In the genomic region with DNA sequence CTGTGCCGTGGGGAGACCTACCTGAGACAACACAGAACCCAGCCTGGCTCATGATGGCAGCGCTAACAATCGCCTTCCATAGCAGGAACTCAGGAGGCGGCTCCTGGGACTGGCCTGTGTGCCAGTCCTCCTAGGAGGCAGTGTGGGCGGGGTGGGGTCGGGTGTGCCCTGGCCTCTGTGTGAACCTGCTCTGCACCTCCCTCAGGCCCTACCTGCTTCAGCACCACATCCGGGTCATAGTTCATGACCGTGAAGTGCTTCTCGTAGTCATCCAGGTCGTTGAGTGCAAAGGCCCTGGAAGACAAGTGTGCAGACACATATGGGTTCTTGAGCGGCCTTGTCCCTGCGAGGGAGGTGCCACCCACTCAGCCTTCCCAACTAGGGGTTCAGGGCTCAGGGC, we compare ENCODE assay signal across 20 cellular contexts. TPM values are rescaled to one million over a fixed set of nuclear protein-coding genes. Genes with fewer than 3 reads are reported as not detected.
DNase-seq lines count a peak whose midpoint lies in the region; ATAC-seq, FAIRE-seq and TF ChIP-seq lines count a peak whose summit lies in the region.
"Had no signal": no experiment of that assay in that cellular context is flagged by ENCODE, and none has a peak within 500 bp of the region (broad histone marks: within the 10 kb centered on the region; RNA-seq: fewer than 3 reads in every experiment).

No MANE protein-coding gene starts in this region.

- H3K4me2 ChIP-seq in H1 (ENCODE audit: insufficient read depth in 1 of 2, low read depth in 2 of 2, low read length in 2 of 2), result no peak overlapping the region

- POLR2A ChIA-PET in H1 (lab: Charles Lee; ENCODE audit: partially characterized antibody), result interaction anchor here (1.7 to 1.9 kb wide), 2 partner anchors 9 to 11 kb away, joined by 4 to 5 read pairs; no protein-coding TSS in a partner anchor

- H4K91ac ChIP-seq in H1 (replicated peaks; ENCODE audit: insufficient read length, low read length), result no peak overlapping the region

- no peak overlapping the region for H3K56ac ChIP-seq in H1 (replicated peaks; ENCODE audit: insufficient read length, low read depth, low read length)

- no peak for TF ChIP-seq CTCF in H1 (IDR thresholded peaks at IDR 0.05; ENCODE audit: control extremely low read depth in 1 of 3, insufficient read depth in 1 of 3, low read depth in 1 of 3, low read length in 3 of 3)
- no peak for TF ChIP-seq CTCF in WERI-Rb-1 (IDR thresholded peaks at IDR 0.05; ENCODE audit: low read depth, low read length)

- no peak overlapping the region for H2BK12ac ChIP-seq in H1 (ENCODE audit: low read depth, low read length)

- FAIRE-seq in H1 (lab: Jason Lieb, UNC), result no peak

- peaks cover 7 to 14% of the 10 kb centered on the region in 2 experiments for H4K20me1 ChIP-seq in H1 (replicated peaks in 1 of 2; ENCODE audit: control insufficient read depth in 1 of 2, insufficient read depth in 2 of 2, low read length in 2 of 2)

- H2AFZ ChIP-seq in H1 (ENCODE audit: low read length), result no peak overlapping the region

- no peaks in the 10 kb centered on the region for H3K79me1 ChIP-seq in H1 (ENCODE audit: low read depth, low read length)

- H3K9me3 ChIP-seq in H1 (ENCODE audit: insufficient read depth in 2 of 2, low read depth in 1 of 2, low read length in 1 of 2) (no peaks in the 10 kb centered on the region), mucosa of rectum (ENCODE audit: control insufficient read depth in 2 of 2, low read length in 2 of 2) (no peaks in the 10 kb centered on the region), WERI-Rb-1 (ENCODE audit: severe bottlenecking) (no peaks in the 10 kb centered on the region)
- H3K9me3 ChIP-seq: BE2C had no signal

- CTCF ChIA-PET in H1 (lab: Charles Lee; ENCODE audit: partially characterized antibody), result interaction anchor here (0.7 to 1.4 kb wide), 2 partner anchors 12 to 58 kb away, joined by 3 read pairs; no protein-coding TSS in a partner anchor

- H3K23ac ChIP-seq in H1 (ENCODE audit: insufficient read length), result no peak overlapping the region

- H3K36me3 ChIP-seq in H1 (ENCODE audit: control insufficient read depth in 2 of 4, insufficient read depth in 4 of 4, low read length in 3 of 4) (peaks cover 31 to 65% (median 64%) of the 10 kb centered on the region in 4 experiments), mucosa of rectum (ENCODE audit: control insufficient read depth in 2 of 2, insufficient read depth in 2 of 2, low read length in 2 of 2) (peaks cover 48 to 53% of the 10 kb centered on the region in 2 donors), WERI-Rb-1 (peaks cover 67% of the 10 kb centered on the region)

- H2AK5ac ChIP-seq in H1 (ENCODE audit: low read depth, low read length), result no peak overlapping the region

- H3K27me3 ChIP-seq in H1 (replicated peaks in 1 of 4; ENCODE audit: control insufficient read depth in 3 of 4, extremely low read depth in 1 of 4, insufficient read depth in 3 of 4, low read length in 3 of 4) (no peaks in the 10 kb centered on the region), mucosa of rectum (ENCODE audit: control insufficient read depth in 2 of 2, insufficient read depth in 2 of 2, low read length in 2 of 2) (no peaks in the 10 kb centered on the region), WERI-Rb-1 (ENCODE audit: insufficient read depth, low read depth, severe bottlenecking) (no peaks in the 10 kb centered on the region)
- H3K27me3 ChIP-seq: BE2C had no signal

- DNase-seq in Right ventricle myocardium superior (peak; percentile 20), Right ventricle myocardium inferior (ENCODE audit: missing footprints) (no peak), H1 (ENCODE audit: low read depth in 1 of 2, low spot score in 2 of 2) (no peak), amygdala (lab: John Stamatoyannopoulos, UW) (no peak), NCI-H1105 (lab: John Stamatoyannopoulos, UW) (no peak), WERI-Rb-1 (no peak)
- DNase-seq in NK-92 treated with Interleukin-12 subunit alpha and Interleukin-12 subunit beta, amount 100 ng/mL, for 24 hours (lab: John Stamatoyannopoulos, UW), result no peak
- DNase-seq: 8988T; BE2C; CD8-positive, alpha-beta T cell; DMS79; H9; NCI-H1417; NCI-H1930; NCI-H2171; NCI-H446; NCI-H69; OCI-M1; RPMI8226 had no signal

- H4K5ac ChIP-seq in H1 (ENCODE audit: insufficient read length, low read depth, low read length), result no peak overlapping the region

- no peak overlapping the region for H3K14ac ChIP-seq in H1 (ENCODE audit: insufficient read length)

- 89% methylated on average over 12 of the region's 12 CpGs; no CpG with 5 or more reads in 1 of the 2 experiments for WGBS in H1 (ENCODE audit: extremely low coverage in 1 of 2, insufficient coverage in 1 of 2, insufficient read length in 1 of 2, insufficient replicate concordance in 2 of 2, low coverage in 1 of 2, low lambda C conversion rate in 2 of 2, missing lambda C conversion rate in 1 of 2), 2 experiments

- no peak overlapping the region for H3K4ac ChIP-seq in H1 (replicated peaks; ENCODE audit: insufficient read length, low read depth, low read length)

- H2BK5ac ChIP-seq in H1 (ENCODE audit: low read depth, low read length), result no peak overlapping the region

- ATAC-seq in Right ventricle myocardium superior (ENCODE audit: poor library complexity) (no peak), Right ventricle myocardium inferior (no peak)
- ATAC-seq: CD8-positive, alpha-beta T cell had no signal

- no peak overlapping the region for H4K8ac ChIP-seq in H1 (ENCODE audit: extremely low read depth, insufficient read depth, low read length)

- H3K9ac ChIP-seq in H1 (replicated peaks in 1 of 4; ENCODE audit: extremely low read depth in 1 of 4, low read depth in 3 of 4, low read length in 3 of 4), result no peak overlapping the region
- peak overlapping the region; percentile 83 to 84 for H3K9ac ChIP-seq in mucosa of rectum (ENCODE audit: low read depth in 1 of 2, low read length in 2 of 2)

- H3K79me2 ChIP-seq in H1 (ENCODE audit: control insufficient read depth in 1 of 2, insufficient read depth in 2 of 2, low read length in 2 of 2), result no peaks in the 10 kb centered on the region

- H3K4me1 ChIP-seq in H1 (replicated peaks in 1 of 4; ENCODE audit: control insufficient read depth in 3 of 4, insufficient read depth in 4 of 4, low read length in 3 of 4), result no peaks in the 10 kb centered on the region
- H3K4me1 ChIP-seq in mucosa of rectum (ENCODE audit: control insufficient read depth in 2 of 2, insufficient read depth in 2 of 2, low read length in 2 of 2), result peaks cover 12 to 28% of the 10 kb centered on the region in 2 donors
- H3K4me1 ChIP-seq: BE2C had no signal

- no peak overlapping the region for H3K18ac ChIP-seq in H1 (ENCODE audit: extremely low read depth, low read length)

- intact Hi-C loops in Right ventricle myocardium superior (cut with DNase I), result no loop called here
- intact Hi-C loops in Right ventricle myocardium inferior (cut with DNase I), result no loop called here

- no peak for TF ChIP-seq POLR2A in H1 (IDR thresholded peaks at IDR 0.05; ENCODE audit: control extremely low read depth in 1 of 2, low read depth in 2 of 2, low read length in 2 of 2)

- TF ChIP-seq RAD21 in H1 (IDR thresholded peaks at IDR 0.05 in 1 of 2, conservative IDR thresholded peaks at IDR 0.05 in 1 of 2; ENCODE audit: low read depth in 2 of 2, low read length in 2 of 2), result no peak

- H2BK20ac ChIP-seq in H1 (ENCODE audit: low read length), result no peak overlapping the region

- H2BK15ac ChIP-seq in H1 (ENCODE audit: low read length), result no peak overlapping the region

- H2BK120ac ChIP-seq in H1 (replicated peaks; ENCODE audit: low read depth, low read length), result no peak overlapping the region

- 0 out of 2 replicates have a peak overlapping the region, but pooled peaks have one; percentile 25 for H3K27ac ChIP-seq in H1 (ENCODE audit: low read depth, low read length)
- peak overlapping the region; percentile 95 to 96 for H3K27ac ChIP-seq in mucosa of rectum (ENCODE audit: low read depth in 2 of 2, low read length in 2 of 2)
- no peak overlapping the region for H3K27ac ChIP-seq in WERI-Rb-1

- no peak for TF ChIP-seq EP300 in H1 (IDR thresholded peaks at IDR 0.05; ENCODE audit: borderline replicate concordance in 1 of 2, low read depth in 2 of 2, low read length in 2 of 2)

- no peaks in the 10 kb centered on the region for H3K23me2 ChIP-seq in H1 (ENCODE audit: low read depth, low read length)

- no peak overlapping the region for H3K4me3 ChIP-seq in H1 (ENCODE audit: extremely low read depth in 1 of 4, insufficient read depth in 2 of 4, low read depth in 3 of 4, low read length in 4 of 4)
- H3K4me3 ChIP-seq in mucosa of rectum (ENCODE audit: low read length in 2 of 2), result peak overlapping the region; percentile 65 to 78
- H3K4me3 ChIP-seq in WERI-Rb-1 (ENCODE audit: low read depth, low read length), result no peak overlapping the region

RNA-seq across cellular contexts. Expression of gene TTLL12, which starts 15.3 kb away (rescaled TPM):
- total RNA-seq in Right ventricle myocardium superior (11.1 TPM), Right ventricle myocardium inferior (13.2 TPM)
- 124 and 125 TPM in 2 replicates for total RNA-seq in H1 (2021; fragmentation: NEBNext Ultra II Directional; extraction: Animal tissue kit (Norgen Biotek cat#: 25700))
- 101 and 152 TPM in 2 replicates for polyA plus RNA-seq in H1 (2011; rRNA removed)
- 63.8 TPM for polyA plus RNA-seq in H1 (2011; cell fraction: cytosol; rRNA removed)
- polyA plus RNA-seq in H1 (2011; cell fraction: nucleus; rRNA removed), result 119 TPM
- 78.9 to 105 TPM (median 98.6 TPM) in 4 replicates for polyA plus RNA-seq in H1 (2012, experiment 1 of 2)
- polyA plus RNA-seq in H1 (2012, experiment 2 of 2), result 117 TPM
- 71.1 TPM for polyA plus RNA-seq in H1 (2013, experiment 1 of 2)
- 74.2 TPM for polyA plus RNA-seq in H1 (2013, experiment 2 of 2)
- polyA minus RNA-seq in H1 (2011; rRNA and poly(A)+ RNA removed), result 50.6 and 56.1 TPM in 2 replicates
- 63.1 TPM for polyA minus RNA-seq in H1 (2011; cell fraction: cytosol; rRNA and poly(A)+ RNA removed)
- 34.2 TPM for polyA minus RNA-seq in H1 (2011; cell fraction: nucleus; rRNA and poly(A)+ RNA removed)

RNA-seq across cellular contexts. Expression of gene TSPO, which starts 20.2 kb away (rescaled TPM):
- total RNA-seq in Right ventricle myocardium superior, result 126 TPM
- 136 TPM for total RNA-seq in Right ventricle myocardium inferior
- total RNA-seq in H1 (2021; fragmentation: NEBNext Ultra II Directional; extraction: Animal tissue kit (Norgen Biotek cat#: 25700)), result 19.2 and 19.9 TPM in 2 replicates
- polyA plus RNA-seq in H1 (2011; rRNA removed), result 51.5 and 63.4 TPM in 2 replicates
- polyA plus RNA-seq in H1 (2011; cell fraction: cytosol; rRNA removed), result 31.2 TPM
- 31.8 TPM for polyA plus RNA-seq in H1 (2011; cell fraction: nucleus; rRNA removed)
- 9.5 to 28.2 TPM (median 19.1 TPM) in 4 replicates for polyA plus RNA-seq in H1 (2012, experiment 1 of 2)
- polyA plus RNA-seq in H1 (2012, experiment 2 of 2), result 21.4 TPM
- 37.2 TPM for polyA plus RNA-seq in H1 (2013, experiment 1 of 2)
- 37.9 TPM for polyA plus RNA-seq in H1 (2013, experiment 2 of 2)
- 1.3 and 4.3 TPM in 2 replicates for polyA minus RNA-seq in H1 (2011; rRNA and poly(A)+ RNA removed)
- 9.0 TPM for polyA minus RNA-seq in H1 (2011; cell fraction: cytosol; rRNA and poly(A)+ RNA removed)
- 7.9 TPM for polyA minus RNA-seq in H1 (2011; cell fraction: nucleus; rRNA and poly(A)+ RNA removed)

RNA-seq across cellular contexts. Expression of gene MCAT, which starts 28.4 kb away (rescaled TPM):
- total RNA-seq in Right ventricle myocardium superior (16.9 TPM), Right ventricle myocardium inferior (15.5 TPM)
- 13.7 and 15.8 TPM in 2 replicates for total RNA-seq in H1 (2021; fragmentation: NEBNext Ultra II Directional; extraction: Animal tissue kit (Norgen Biotek cat#: 25700))
- polyA plus RNA-seq in H1 (2011; rRNA removed), result 17.4 and 20.8 TPM in 2 replicates
- 20.9 TPM for polyA plus RNA-seq in H1 (2011; cell fraction: cytosol; rRNA removed)
- polyA plus RNA-seq in H1 (2011; cell fraction: nucleus; rRNA removed), result 14.6 TPM
- 8.8 to 14.5 TPM (median 12.6 TPM) in 4 replicates for polyA plus RNA-seq in H1 (2012, experiment 1 of 2)
- 16.4 TPM for polyA plus RNA-seq in H1 (2012, experiment 2 of 2)
- polyA plus RNA-seq in H1 (2013, experiment 1 of 2), result 10.2 TPM
- 10.4 TPM for polyA plus RNA-seq in H1 (2013, experiment 2 of 2)
- polyA minus RNA-seq in H1 (2011; rRNA and poly(A)+ RNA removed), result 8.0 and 9.4 TPM in 2 replicates
- polyA minus RNA-seq in H1 (2011; cell fraction: cytosol; rRNA and poly(A)+ RNA removed), result 10.6 TPM
- 19.0 TPM for polyA minus RNA-seq in H1 (2011; cell fraction: nucleus; rRNA and poly(A)+ RNA removed)

Comparison
In these comparisons a context has a peak if more than half of its experiments do, and no peak if none do; other contexts are left out.
1. H3K4me3 ChIP-seq: peak in mucosa of rectum (2 of 2); none in H1 (0 of 4) and WERI-Rb-1 (single experiment).
2. H3K9ac ChIP-seq: peak in mucosa of rectum (2 of 2); none in H1 (0 of 4).